1 cellular context compared by ENCODE assay signal in genomic region chr12:118237908-118238307, GRCh38.
TF ChIP-seq lines count a peak whose summit lies in the region.

No MANE protein-coding gene starts in this region.

TF ChIP-seq in IMR-90, 13 proteins besides CTCF, POLR2A, EP300 and RAD21 (continued from another document):
- TF ChIP-seq, protein P1, sequence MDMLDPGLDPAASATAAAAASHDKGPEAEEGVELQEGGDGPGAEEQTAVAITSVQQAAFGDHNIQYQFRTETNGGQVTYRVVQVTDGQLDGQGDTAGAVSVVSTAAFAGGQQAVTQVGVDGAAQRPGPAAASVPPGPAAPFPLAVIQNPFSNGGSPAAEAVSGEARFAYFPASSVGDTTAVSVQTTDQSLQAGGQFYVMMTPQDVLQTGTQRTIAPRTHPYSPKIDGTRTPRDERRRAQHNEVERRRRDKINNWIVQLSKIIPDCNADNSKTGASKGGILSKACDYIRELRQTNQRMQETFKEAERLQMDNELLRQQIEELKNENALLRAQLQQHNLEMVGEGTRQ (IDR thresholded peaks at IDR 0.05; ENCODE audit: low read depth, low read length) = no peak
- TF ChIP-seq, protein P2, sequence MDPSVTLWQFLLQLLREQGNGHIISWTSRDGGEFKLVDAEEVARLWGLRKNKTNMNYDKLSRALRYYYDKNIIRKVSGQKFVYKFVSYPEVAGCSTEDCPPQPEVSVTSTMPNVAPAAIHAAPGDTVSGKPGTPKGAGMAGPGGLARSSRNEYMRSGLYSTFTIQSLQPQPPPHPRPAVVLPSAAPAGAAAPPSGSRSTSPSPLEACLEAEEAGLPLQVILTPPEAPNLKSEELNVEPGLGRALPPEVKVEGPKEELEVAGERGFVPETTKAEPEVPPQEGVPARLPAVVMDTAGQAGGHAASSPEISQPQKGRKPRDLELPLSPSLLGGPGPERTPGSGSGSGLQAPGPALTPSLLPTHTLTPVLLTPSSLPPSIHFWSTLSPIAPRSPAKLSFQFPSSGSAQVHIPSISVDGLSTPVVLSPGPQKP (IDR thresholded peaks at IDR 0.05; ENCODE audit: borderline replicate concordance, low read depth, low read length) = no peak
- TF ChIP-seq MAFK (IDR thresholded peaks at IDR 0.05; ENCODE audit: low read depth, low read length) = no peak
TF ChIP-seq in IMR-90: peak in this region for 0.
